Comparison of ENCODE assay signal across 36 cellular contexts in genomic region chr9:135632823-135633222, GRCh38. TPM values are rescaled to one million over a fixed set of nuclear protein-coding genes. Genes with fewer than 3 reads are reported as not detected.
"Had no signal": no experiment of that assay in that cellular context is flagged by ENCODE, and none has a peak within 500 bp of the region (broad histone marks: within the 10 kb centered on the region; RNA-seq: fewer than 3 reads in every experiment).

No MANE protein-coding gene starts in this region.

- H3K4me1 ChIP-seq: neural progenitor cell, parathyroid adenoma, psoas muscle, spleen, stomach, thyroid gland, tibial nerve, upper lobe of left lung, vagina had no signal

- H3K9me3 ChIP-seq: neutrophil, ovary, thoracic aorta, thyroid gland had no signal

- DNase-seq: naive thymus-derived CD4-positive, alpha-beta T cell; natural killer cell; nucleus accumbens; ovary; posterior cingulate gyrus; psoas muscle; right cardiac atrium; spleen; stimulated activated CD4-positive, alpha-beta T cell treated with anti-CD3 and anti-CD28 coated beads, Interleukin-12 subunit alpha, Interleukin-12 subunit beta, amount 100 ng/mL, for 4 hours; stimulated activated CD4-positive, alpha-beta T cell treated with anti-CD3 and anti-CD28 coated beads, Interleukin-1b, Interleukin-23, amount 100 ng/mL, for 48 hours; stimulated activated CD4-positive, alpha-beta T cell treated with anti-CD3 and anti-CD28 coated beads, Interleukin-2, amount 100 ng/mL, for 48 hours; stimulated activated CD4-positive, alpha-beta T cell treated with anti-CD3 and anti-CD28 coated beads, Interleukin-4, amount 100 ng/mL, for 24 hours; stimulated activated naive B cell treated with anti-CD40 and anti-IgM and Interleukin-4, amounts not matched to agents 10 μg/mL and 1 μg/mL and 100 μg/mL, for 72 hours; stimulated activated naive CD4-positive, alpha-beta T cell treated with Interleukin-2 at 50 U/mL for 16 hours; stomach; thyroid gland; trophoblast cell; upper lobe of left lung had no signal

- H2AFZ ChIP-seq: neural progenitor cell, parathyroid adenoma had no signal

- FAIRE-seq: urothelium cell line had no signal

- ATAC-seq: naive thymus-derived CD4-positive, alpha-beta T cell; natural killer cell; psoas muscle; right cardiac atrium; sciatic nerve; stimulated activated effector memory CD8-positive, alpha-beta T cell treated with anti-CD3 and anti-CD28 coated beads, Interleukin-12 subunit alpha, Interleukin-12 subunit beta, amount 100 ng/mL, for 72 hours; stimulated activated naive B cell treated with anti-CD40 and anti-IgM and Interleukin-4, amounts not matched to agents 10 μg/mL and 1 μg/mL and 100 μg/mL, for 72 hours had no signal

- H3K4me3 ChIP-seq: neural progenitor cell, ovary, psoas muscle, skin epidermis, smooth muscle cell, spleen, stomach, thoracic aorta, thyroid gland, tibial nerve, upper lobe of left lung, vagina had no signal

- H3K36me3 ChIP-seq: neural progenitor cell, neutrophil, ovary, spleen, stomach, thoracic aorta, thyroid gland, tibial nerve, upper lobe of left lung, vagina had no signal

- H3K79me2 ChIP-seq: parathyroid adenoma had no signal

- H3K4me2 ChIP-seq: neural progenitor cell, smooth muscle cell had no signal

- H3K9ac ChIP-seq: neural progenitor cell, parathyroid adenoma had no signal

- H3K27me3 ChIP-seq: neural progenitor cell, ovary, thyroid gland, tibial nerve, upper lobe of left lung, vagina had no signal

- H3K27ac ChIP-seq: neural progenitor cell, neutrophil, ovary, parathyroid adenoma, psoas muscle, skin epidermis, spleen, stomach, thoracic aorta, thyroid gland, tibial nerve, upper lobe of left lung, vagina had no signal

RNA-seq across cellular contexts. Expression of gene GLT6D1, which starts 6.5 kb away (rescaled TPM):
- total RNA-seq: naive thymus-derived CD4-positive, alpha-beta T cell; natural killer cell; omental fat pad; ovary; progenitor cell of endocrine pancreas; psoas muscle; renal cortical epithelial cell; right cardiac atrium; sciatic nerve; smooth muscle cell; spleen; stomach; subcutaneous adipose tissue; temporal lobe; thoracic aorta; thyroid gland; tibial nerve; upper lobe of left lung; ureter; vagina had no signal
- polyA plus RNA-seq: naive thymus-derived CD4-positive, alpha-beta T cell; neural cell; ovary; psoas muscle; right cardiac atrium; smooth muscle cell; spleen; stomach had no signal

RNA-seq across cellular contexts. Expression of gene LCN9, which starts 30.3 kb away (rescaled TPM):
- total RNA-seq: naive thymus-derived CD4-positive, alpha-beta T cell; natural killer cell; ovary; psoas muscle; renal cortical epithelial cell; right cardiac atrium; sciatic nerve; spleen; stomach; subcutaneous adipose tissue; temporal lobe; thoracic aorta; thyroid gland; tibial nerve; upper lobe of left lung; ureter; vagina had no signal
- polyA plus RNA-seq: naive thymus-derived CD4-positive, alpha-beta T cell; ovary; psoas muscle; right cardiac atrium; spleen; stomach had no signal
